ENCODE assay signal across 20 cellular contexts in genomic region chr19:33278023-33278402, GRCh38. TPM values are rescaled to one million over a fixed set of nuclear protein-coding genes. Genes with fewer than 3 reads are reported as not detected.
DNase-seq lines count a peak whose midpoint lies in the region; ATAC-seq and TF ChIP-seq lines count a peak whose summit lies in the region.
"Had no signal": no experiment of that assay in that cellular context is flagged by ENCODE, and none has a peak within 500 bp of the region (broad histone marks: within the 10 kb centered on the region; RNA-seq: fewer than 3 reads in every experiment).

No MANE protein-coding gene starts in this region.

- H3K36me3 Mint-ChIP-seq in CD14-positive monocyte, result peaks cover 0 to under 1% of the 10 kb centered on the region in 2 donors
- H3K36me3 Mint-ChIP-seq in stimulated activated effector memory CD8-positive, alpha-beta T cell treated with anti-CD3 and anti-CD28 coated beads, Interleukin-12 subunit alpha, Interleukin-12 subunit beta, amount 100 ng/mL, for 72 hours, result no peaks in the 10 kb centered on the region
- H3K36me3 Mint-ChIP-seq in WTC11, result no peaks in the 10 kb centered on the region

- peak overlapping the region; percentile 43 for H3K9ac ChIP-seq in adipocyte (ENCODE audit: low read length)
- H3K9ac ChIP-seq: SK-N-SH had no signal

- intact Hi-C loops in CD14-positive monocyte (cut with micrococcal nuclease) (no loop called here), lower lobe of right lung (cut with DNase I) (no loop called here)

- H3K9me3 Mint-ChIP-seq in CD14-positive monocyte, result peaks cover 0 to 3% (median 0%) of the 10 kb centered on the region in 7 donors
- no peaks in the 10 kb centered on the region for H3K9me3 Mint-ChIP-seq in stimulated activated effector memory CD8-positive, alpha-beta T cell treated with anti-CD3 and anti-CD28 coated beads, Interleukin-12 subunit alpha, Interleukin-12 subunit beta, amount 100 ng/mL, for 72 hours
- H3K9me3 Mint-ChIP-seq in WTC11, result no peaks in the 10 kb centered on the region

- peaks cover 52% of the 10 kb centered on the region for H3K4me1 ChIP-seq in adipocyte (ENCODE audit: control insufficient read depth, insufficient read depth, low read length)
- peaks cover 62% of the 10 kb centered on the region for H3K4me1 ChIP-seq in lower lobe of right lung
- peaks cover 6% of the 10 kb centered on the region for H3K4me1 ChIP-seq in BE2C

- peaks cover 64% of the 10 kb centered on the region for H3K4me1 Mint-ChIP-seq in CD14-positive monocyte
- peaks cover 23% of the 10 kb centered on the region for H3K4me1 Mint-ChIP-seq in stimulated activated effector memory CD8-positive, alpha-beta T cell treated with anti-CD3 and anti-CD28 coated beads, Interleukin-12 subunit alpha, Interleukin-12 subunit beta, amount 100 ng/mL, for 72 hours
- peaks cover 18% of the 10 kb centered on the region for H3K4me1 Mint-ChIP-seq in WTC11

- DNase-seq in CD14-positive monocyte (ENCODE audit: low spot score) (no peak), adipocyte (ENCODE audit: low read depth) (no peak), lower lobe of right lung (no peak), BE2C (no peak), NCI-H2171 (lab: John Stamatoyannopoulos, UW) (no peak), WTC11 (ENCODE audit: low spot score) (no peak)
- DNase-seq in stimulated activated effector memory CD8-positive, alpha-beta T cell treated with anti-CD3 and anti-CD28 coated beads, Interleukin-12 subunit alpha, Interleukin-12 subunit beta, amount 100 ng/mL, for 72 hours (ENCODE audit: low spot score in 2 of 2), result no peak
- DNase-seq: C1 segment of cervical spinal cord; DMS79; H7; NCI-H1105; NCI-H2081; NCI-H748 treated with DMSO at 0.1 percent for 48 hours; NK-92 treated with Interleukin-12 subunit alpha and Interleukin-12 subunit beta, amount 100 ng/mL, for 24 hours; SHP77; SK-N-SH had no signal

- H3K4me3 ChIP-seq in adipocyte (ENCODE audit: low read length) (no peak overlapping the region), lower lobe of right lung (no peak overlapping the region), BE2C (ENCODE audit: low read depth, low read length) (no peak overlapping the region)
- H3K4me3 ChIP-seq: A549, K562 had no signal

- H3K27ac ChIP-seq in lower lobe of right lung, result peak overlapping the region; percentile 36

- POLR2A ChIA-PET in WTC11 (lab: Charles Lee), result no interaction called here

- ATAC-seq in lower lobe of right lung (no peak), WTC11 (no peak)
- no peak for ATAC-seq in stimulated activated effector memory CD8-positive, alpha-beta T cell treated with anti-CD3 and anti-CD28 coated beads, Interleukin-12 subunit alpha, Interleukin-12 subunit beta, amount 100 ng/mL, for 72 hours
- ATAC-seq: A549, K562 had no signal

- H3K4me3 Mint-ChIP-seq in CD14-positive monocyte (peak overlapping the region; percentile 12 to 46), WTC11 (no peak overlapping the region)
- no peak overlapping the region for H3K4me3 Mint-ChIP-seq in stimulated activated effector memory CD8-positive, alpha-beta T cell treated with anti-CD3 and anti-CD28 coated beads, Interleukin-12 subunit alpha, Interleukin-12 subunit beta, amount 100 ng/mL, for 72 hours

- TF ChIP-seq CTCF in CD14-positive monocyte (IDR thresholded peaks at IDR 0.05) (no peak), lower lobe of right lung (IDR thresholded peaks at IDR 0.05) (no peak), BE2C (IDR thresholded peaks at IDR 0.05; ENCODE audit: low read depth, low read length) (no peak), WTC11 (IDR thresholded peaks at IDR 0.05) (no peak)

- CTCF ChIA-PET in WTC11 (lab: Charles Lee), result interaction anchor here (0.8 to 1.9 kb wide), 3 partner anchors 41 to 153 kb away, joined by 3 to 6 read pairs (median 3); no protein-coding TSS in a partner anchor

- no peaks in the 10 kb centered on the region for H3K36me3 ChIP-seq in adipocyte (ENCODE audit: control insufficient read depth, insufficient read depth, low read length, severe bottlenecking)
- H3K36me3 ChIP-seq in lower lobe of right lung, result no peaks in the 10 kb centered on the region
- H3K36me3 ChIP-seq in BE2C, result no peaks in the 10 kb centered on the region

- peaks cover 0 to 4% (median 0%) of the 10 kb centered on the region in 3 donors for H3K27me3 Mint-ChIP-seq in CD14-positive monocyte (ENCODE audit: low read depth in 3 of 3)
- H3K27me3 Mint-ChIP-seq in WTC11 (ENCODE audit: low read depth), result no peaks in the 10 kb centered on the region

- H3K27ac Mint-ChIP-seq in CD14-positive monocyte (peak overlapping the region; percentile 10 to 87 (median 82)), WTC11 (no peak overlapping the region)
- H3K27ac Mint-ChIP-seq in stimulated activated effector memory CD8-positive, alpha-beta T cell treated with anti-CD3 and anti-CD28 coated beads, Interleukin-12 subunit alpha, Interleukin-12 subunit beta, amount 100 ng/mL, for 72 hours, result peak overlapping the region; percentile 71

- no peaks in the 10 kb centered on the region for H3K9me3 ChIP-seq in adipocyte (ENCODE audit: control insufficient read depth, low read length)
- H3K9me3 ChIP-seq in lower lobe of right lung, result no peaks in the 10 kb centered on the region
- no peaks in the 10 kb centered on the region for H3K9me3 ChIP-seq in BE2C
- H3K9me3 ChIP-seq: A549, SK-N-SH had no signal

- H3K27me3 ChIP-seq in adipocyte (replicated peaks; ENCODE audit: control insufficient read depth, insufficient read depth, low read length) (no peaks in the 10 kb centered on the region), lower lobe of right lung (ENCODE audit: low read depth) (no peaks in the 10 kb centered on the region), BE2C (no peaks in the 10 kb centered on the region)

TF ChIP-seq in WTC11, 78 proteins besides CTCF, POLR2A, EP300 and RAD21:
- TF ChIP-seq MYBL2 (CRISPR knock-in tag; IDR thresholded peaks at IDR 0.05) (no peak), GABPB1 (CRISPR knock-in tag; IDR thresholded peaks at IDR 0.05) (no peak), E2F4 (CRISPR knock-in tag; IDR thresholded peaks at IDR 0.05; ENCODE audit: borderline replicate concordance, low read depth) (no peak), FOXK1 (CRISPR knock-in tag; IDR thresholded peaks at IDR 0.05) (no peak)
TF ChIP-seq in WTC11: peak in this region for 0.

RNA-seq across cellular contexts. Expression of gene CEBPA, which starts 24.3 kb away (rescaled TPM):
- polyA plus RNA-seq in CD14-positive monocyte, result 10 to 100 TPM; 17.9 to 47.5 TPM
- total RNA-seq in lower lobe of right lung, result 75.1 TPM
- 3.3 TPM for polyA plus RNA-seq in BE2C (2012; ENCODE audit: insufficient read depth, insufficient read length, low read depth)
- 5.6 to 6.6 TPM (median 5.8 TPM) in 3 replicates for total RNA-seq in WTC11 (2021)

RNA-seq across cellular contexts. Expression of gene SLC7A10, which starts 52.4 kb away (rescaled TPM):
- not detected for polyA plus RNA-seq in CD14-positive monocyte
- total RNA-seq in lower lobe of right lung (0.62 TPM), WTC11 (2021) (4.2 to 4.9 TPM (median 4.4 TPM) in 3 replicates)
- polyA plus RNA-seq in BE2C (2012; ENCODE audit: insufficient read depth, insufficient read length, low read depth), result not detected
- total RNA-seq: K562, NCI-H460, OCI-LY7 had no signal

Comparison
In these comparisons a context has a peak if more than half of its experiments do, and no peak if none do; other contexts are left out.
1. H3K4me3 Mint-ChIP-seq: peak in CD14-positive monocyte (2 of 2); none in stimulated activated effector memory CD8-positive, alpha-beta T cell treated with anti-CD3 and anti-CD28 coated beads, Interleukin-12 subunit alpha, Interleukin-12 subunit beta, amount 100 ng/mL, for 72 hours (single experiment) and WTC11 (single experiment).
2. RNA of gene CEBPA, which starts 24.3 kb away (total RNA-seq): 75.1 TPM in lower lobe of right lung (single experiment); 5.6 to 6.6 TPM in WTC11; every median in the first group is over 10 times any median in the second.